In genomic region chr21:35323947-35324346, GRCh38 we compare ENCODE assay signal across 13 cellular contexts.
DNase-seq lines count a peak whose midpoint lies in the region; ATAC-seq and TF ChIP-seq lines count a peak whose summit lies in the region.
"Had no signal": no experiment of that assay in that cellular context is flagged by ENCODE, and none has a peak within 500 bp of the region (broad histone marks: within the 10 kb centered on the region; RNA-seq: fewer than 3 reads in every experiment).

No MANE protein-coding gene starts in this region.

- 64 to 73% methylated on average over 9 of the region's 9 CpGs for WGBS in tibial nerve, 2 donors

- H3K36me3 Mint-ChIP-seq in T-cell: no peaks in the 10 kb centered on the region
- no peaks in the 10 kb centered on the region for H3K36me3 Mint-ChIP-seq in activated T-helper 1 cell treated with anti-CD3 and anti-CD28 coated beads, Interleukin-12 subunit alpha, Interleukin-12 subunit beta, Interleukin-2, Interleukin-4 antibody, amounts not matched to agents 30 ng/mL and 10 ng/mL and 1 ng/mL, durations not matched to agents 14 hours and 24 hours and 36 hours (ENCODE audit: low read depth)

- ATAC-seq in mucosa of descending colon (peak; percentile 25), GM21723 (IDR thresholded peaks at IDR 0.05; ENCODE audit: unreplicated experiment) (no peak), T-cell (replicated peaks in 1 of 4) (no peak)
- ATAC-seq: HepG2; stimulated activated naive CD8-positive, alpha-beta T cell treated with anti-CD3 and anti-CD28 coated beads, Interleukin-15, amount 100 ng/mL, for 72 hours had no signal

- no peak overlapping the region for H3K4me3 Mint-ChIP-seq in T-cell
- H3K4me3 Mint-ChIP-seq in activated T-helper 1 cell treated with anti-CD3 and anti-CD28 coated beads, Interleukin-12 subunit alpha, Interleukin-12 subunit beta, Interleukin-2, Interleukin-4 antibody, amounts not matched to agents 30 ng/mL and 10 ng/mL and 1 ng/mL, durations not matched to agents 14 hours and 24 hours and 36 hours: no peak overlapping the region
- H3K4me3 Mint-ChIP-seq: CD4-positive, alpha-beta T cell; stimulated activated naive CD8-positive, alpha-beta T cell treated with anti-CD3 and anti-CD28 coated beads, Interleukin-15, amount 100 ng/mL, for 72 hours had no signal

- H3K36me3 ChIP-seq in SJCRH30: no peaks in the 10 kb centered on the region
- no peaks in the 10 kb centered on the region for H3K36me3 ChIP-seq in mucosa of descending colon (ENCODE audit: low read depth)
- no peaks in the 10 kb centered on the region for H3K36me3 ChIP-seq in tibial nerve

- H3K27ac ChIP-seq in SJCRH30: peak overlapping the region; percentile 18; the same call in 1 of the 2 replicates
- peak overlapping the region in 3 of 4 donors; percentile 47 to 73 (median 71) for H3K27ac ChIP-seq in tibial nerve

- no peak overlapping the region for H3K4me3 ChIP-seq in SJCRH30
- H3K4me3 ChIP-seq in fibroblast of mammary gland (ENCODE audit: control insufficient read depth, low read depth, low read length): no peak overlapping the region
- no peak overlapping the region for H3K4me3 ChIP-seq in mucosa of descending colon
- no peak overlapping the region for H3K4me3 ChIP-seq in tibial nerve

- TF ChIP-seq POLR2A in tibial nerve (IDR thresholded peaks at IDR 0.05): no peak

- no peak overlapping the region for H3K27ac Mint-ChIP-seq in T-cell
- no peak overlapping the region for H3K27ac Mint-ChIP-seq in activated T-helper 1 cell treated with anti-CD3 and anti-CD28 coated beads, Interleukin-12 subunit alpha, Interleukin-12 subunit beta, Interleukin-2, Interleukin-4 antibody, amounts not matched to agents 30 ng/mL and 10 ng/mL and 1 ng/mL, durations not matched to agents 14 hours and 24 hours and 36 hours
- H3K27ac Mint-ChIP-seq: CD4-positive, alpha-beta T cell; stimulated activated naive CD8-positive, alpha-beta T cell treated with anti-CD3 and anti-CD28 coated beads, Interleukin-15, amount 100 ng/mL, for 72 hours had no signal

- no peaks in the 10 kb centered on the region for H3K9me3 Mint-ChIP-seq in T-cell
- H3K9me3 Mint-ChIP-seq in activated T-helper 1 cell treated with anti-CD3 and anti-CD28 coated beads, Interleukin-12 subunit alpha, Interleukin-12 subunit beta, Interleukin-2, Interleukin-4 antibody, amounts not matched to agents 30 ng/mL and 10 ng/mL and 1 ng/mL, durations not matched to agents 14 hours and 24 hours and 36 hours: no peaks in the 10 kb centered on the region
- H3K9me3 Mint-ChIP-seq: CD4-positive, alpha-beta T cell; stimulated activated naive CD8-positive, alpha-beta T cell treated with anti-CD3 and anti-CD28 coated beads, Interleukin-15, amount 100 ng/mL, for 72 hours had no signal

- no peak for TF ChIP-seq CTCF in fibroblast of mammary gland (conservative IDR thresholded peaks at IDR 0.05; ENCODE audit: control insufficient read depth, insufficient read depth, low read depth, low read length)
- no peak for TF ChIP-seq CTCF in mucosa of descending colon (IDR thresholded peaks at IDR 0.05)
- TF ChIP-seq CTCF in tibial nerve (IDR thresholded peaks at IDR 0.05): no peak

- CTCF ChIA-PET in T-cell (lab: Charles Lee): no interaction called here

- H3K4me1 ChIP-seq in SJCRH30: peaks cover 15% of the 10 kb centered on the region
- no peaks in the 10 kb centered on the region for H3K4me1 ChIP-seq in mucosa of descending colon (ENCODE audit: low read depth)
- H3K4me1 ChIP-seq in tibial nerve: peaks cover 0 to 27% (median 7%) of the 10 kb centered on the region in 4 donors

- no peak for TF ChIP-seq EP300 in tibial nerve (IDR thresholded peaks at IDR 0.05)

- no peaks in the 10 kb centered on the region; the same call in 1 of the 2 replicates for H3K9me3 ChIP-seq in SJCRH30 (replicated peaks)
- no peaks in the 10 kb centered on the region for H3K9me3 ChIP-seq in mucosa of descending colon
- H3K9me3 ChIP-seq in tibial nerve: no peaks in the 10 kb centered on the region

- no peaks in the 10 kb centered on the region for H3K27me3 Mint-ChIP-seq in T-cell
- no peaks in the 10 kb centered on the region for H3K27me3 Mint-ChIP-seq in activated T-helper 1 cell treated with anti-CD3 and anti-CD28 coated beads, Interleukin-12 subunit alpha, Interleukin-12 subunit beta, Interleukin-2, Interleukin-4 antibody, amounts not matched to agents 30 ng/mL and 10 ng/mL and 1 ng/mL, durations not matched to agents 14 hours and 24 hours and 36 hours (ENCODE audit: insufficient read depth)
- H3K27me3 Mint-ChIP-seq: CD4-positive, alpha-beta T cell had no signal

- H3K4me1 Mint-ChIP-seq in T-cell: peaks cover 0 to 8% (median 1%) of the 10 kb centered on the region in 3 donors
- H3K4me1 Mint-ChIP-seq in activated T-helper 1 cell treated with anti-CD3 and anti-CD28 coated beads, Interleukin-12 subunit alpha, Interleukin-12 subunit beta, Interleukin-2, Interleukin-4 antibody, amounts not matched to agents 30 ng/mL and 10 ng/mL and 1 ng/mL, durations not matched to agents 14 hours and 24 hours and 36 hours (ENCODE audit: low read depth): peaks cover 10% of the 10 kb centered on the region

- H3K27me3 ChIP-seq in SJCRH30: no peaks in the 10 kb centered on the region
- H3K27me3 ChIP-seq in tibial nerve: no peaks in the 10 kb centered on the region

- POLR2A ChIA-PET in T-cell (lab: Charles Lee): no interaction called here

- intact Hi-C loops in mucosa of descending colon (cut with DNase I, micrococcal nuclease): no loop called here
- intact Hi-C loops in activated T-helper 1 cell treated with anti-CD3 and anti-CD28 coated beads, Interleukin-12 subunit alpha, Interleukin-12 subunit beta, Interleukin-2, Interleukin-4 antibody, amounts not matched to agents 30 ng/mL and 10 ng/mL and 1 ng/mL, durations not matched to agents 14 hours and 24 hours and 36 hours (cut with micrococcal nuclease): no loop called here

- no peak for DNase-seq in SJCRH30
- DNase-seq in fibroblast of mammary gland (ENCODE audit: low read depth): peak; percentile 51
- peak in 2 of 3 donors; percentile 17 to 30 for DNase-seq in mucosa of descending colon
- no peak for DNase-seq in tibial nerve (ENCODE audit: low spot score in 2 of 2)
- no peak for DNase-seq in HUDEP-2 (lab: John Stamatoyannopoulos, UW; ENCODE audit: unreplicated experiment in 76 of 76)
- no peak for DNase-seq in T-cell
- DNase-seq in activated T-helper 1 cell treated with anti-CD3 and anti-CD28 coated beads, Interleukin-12 subunit alpha, Interleukin-12 subunit beta, Interleukin-2, Interleukin-4 antibody, amounts not matched to agents 30 ng/mL and 10 ng/mL and 1 ng/mL, durations not matched to agents 14 hours and 24 hours and 36 hours (ENCODE audit: low spot score): no peak
- DNase-seq: CD4-positive, alpha-beta T cell; NCI-H146; stimulated activated CD4-positive, alpha-beta T cell treated with anti-CD3 and anti-CD28 coated beads, Interleukin-4, amount 100 ng/mL, for 4 hours; stimulated activated naive CD8-positive, alpha-beta T cell treated with anti-CD3 and anti-CD28 coated beads, Interleukin-15, amount 100 ng/mL, for 72 hours had no signal

Comparison
In these comparisons a context has a peak if more than half of its experiments do, and no peak if none do; other contexts are left out.
1. DNase-seq: peak in fibroblast of mammary gland (single experiment) and mucosa of descending colon (2 of 3); none in SJCRH30 (0 of 2), tibial nerve (0 of 2), HUDEP-2 (0 of 76), T-cell (0 of 34) and activated T-helper 1 cell treated with anti-CD3 and anti-CD28 coated beads, Interleukin-12 subunit alpha, Interleukin-12 subunit beta, Interleukin-2, Interleukin-4 antibody, amounts not matched to agents 30 ng/mL and 10 ng/mL and 1 ng/mL, durations not matched to agents 14 hours and 24 hours and 36 hours (single experiment).